In genomic region chr15:25799906-25800700, GRCh38 we compare ENCODE assay signal across 1 cellular context.
TF ChIP-seq lines count a peak whose summit lies in the region.

No MANE protein-coding gene starts in this region.

TF ChIP-seq in IMR-90, 13 proteins besides CTCF, POLR2A, EP300 and RAD21 (continued from another document):
- TF ChIP-seq, protein P1, sequence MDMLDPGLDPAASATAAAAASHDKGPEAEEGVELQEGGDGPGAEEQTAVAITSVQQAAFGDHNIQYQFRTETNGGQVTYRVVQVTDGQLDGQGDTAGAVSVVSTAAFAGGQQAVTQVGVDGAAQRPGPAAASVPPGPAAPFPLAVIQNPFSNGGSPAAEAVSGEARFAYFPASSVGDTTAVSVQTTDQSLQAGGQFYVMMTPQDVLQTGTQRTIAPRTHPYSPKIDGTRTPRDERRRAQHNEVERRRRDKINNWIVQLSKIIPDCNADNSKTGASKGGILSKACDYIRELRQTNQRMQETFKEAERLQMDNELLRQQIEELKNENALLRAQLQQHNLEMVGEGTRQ (IDR thresholded peaks at IDR 0.05; ENCODE audit: low read depth, low read length): no peak
- TF ChIP-seq BHLHE40 (IDR thresholded peaks at IDR 0.05; ENCODE audit: low read depth, low read length) (no peak), CEBPB (IDR thresholded peaks at IDR 0.05; ENCODE audit: low read depth, low read length) (no peak), ELK1 (IDR thresholded peaks at IDR 0.05; ENCODE audit: borderline replicate concordance, low read depth, low read length) (no peak)
